16 cellular contexts compared by ENCODE assay signal in genomic region chr20:47535088-47535487, GRCh38. TPM values are rescaled to one million over a fixed set of nuclear protein-coding genes. Genes with fewer than 3 reads are reported as not detected.
DNase-seq lines count a peak whose midpoint lies in the region; ATAC-seq and TF ChIP-seq lines count a peak whose summit lies in the region.
"Had no signal": no experiment of that assay in that cellular context is flagged by ENCODE, and none has a peak within 500 bp of the region (broad histone marks: within the 10 kb centered on the region; RNA-seq: fewer than 3 reads in every experiment).

No MANE protein-coding gene starts in this region.

- DNase-seq in AG04450 (ENCODE audit: low read depth, low spot score) (no peak), OCI-LY7 (ENCODE audit: low spot score) (peak; percentile 60), foreskin keratinocyte (no peak), head of caudate nucleus (no peak), NK-92 (lab: John Stamatoyannopoulos, UW; ENCODE audit: unreplicated experiment) (no peak)
- DNase-seq: effector memory CD4-positive, alpha-beta T cell; heart left ventricle; NCI-H2029 treated with DMSO at 0.1 percent for 48 hours had no signal

- H3K4me2 ChIP-seq in OCI-LY7 (ENCODE audit: low read length): 0 out of 2 replicates have a peak overlapping the region, but pooled peaks have one; percentile 14
- H3K4me2 ChIP-seq: KMS-11 had no signal

- H3K27ac ChIP-seq in AG04450 (ENCODE audit: low read depth, low read length) (peak overlapping the region; percentile 21), OCI-LY7 (ENCODE audit: low read depth, low read length, poor library complexity, severe bottlenecking) (no peak overlapping the region), foreskin keratinocyte (no peak overlapping the region)
- H3K27ac ChIP-seq: C4-2B, heart left ventricle, KMS-11, parathyroid adenoma, RWPE1 had no signal

- no peaks in the 10 kb centered on the region for H3K9me3 ChIP-seq in AG04450 (ENCODE audit: control insufficient read depth, insufficient read depth, low read length)
- no peaks in the 10 kb centered on the region for H3K9me3 ChIP-seq in OCI-LY7 (ENCODE audit: low read length)
- H3K9me3 ChIP-seq: heart left ventricle had no signal

- POLR2A ChIA-PET in AG04450 (lab: Yijun Ruan, JAX) (no interaction called here), OCI-LY7 (lab: Charles Lee) (interaction anchor here (0.7 to 0.8 kb wide), 3 partner anchors 22 to 65 kb away, joined by 3 to 4 read pairs (median 3); no protein-coding TSS in a partner anchor)

- H3K4me1 ChIP-seq in OCI-LY7 (ENCODE audit: insufficient read depth, low read length, poor library complexity, severe bottlenecking) (peaks cover 77% of the 10 kb centered on the region), foreskin keratinocyte (peaks cover 4% of the 10 kb centered on the region)
- H3K4me1 ChIP-seq: parathyroid adenoma had no signal

- intact Hi-C loops in OCI-LY7 (cut with micrococcal nuclease; ENCODE audit: unreplicated experiment): no loop called here
- intact Hi-C loops in head of caudate nucleus (cut with DNase I): no loop called here

- CTCF ChIA-PET in AG04450 (lab: Charles Lee): no interaction called here
- CTCF ChIA-PET in OCI-LY7 (lab: Charles Lee; ENCODE audit: unreplicated experiment): interaction anchor here (0.6 kb wide), 1 partner anchor 10 kb away, joined by 3 read pairs; no protein-coding TSS in a partner anchor

- H2AFZ ChIP-seq in OCI-LY7 (ENCODE audit: low read length): no peak overlapping the region
- H2AFZ ChIP-seq: parathyroid adenoma had no signal

- peaks cover 100% of the 10 kb centered on the region for H3K79me2 ChIP-seq in OCI-LY7 (ENCODE audit: insufficient read depth, low read depth, low read length)

- peak; percentile 22; the same call in 1 of the 2 replicates for TF ChIP-seq CTCF in AG04450 (IDR thresholded peaks at IDR 0.05; ENCODE audit: low read depth, low read length)
- TF ChIP-seq CTCF in GM12874 (IDR thresholded peaks at IDR 0.05; ENCODE audit: insufficient read depth, low read depth, low read length): peak; percentile 36; the same call in 1 of the 2 replicates
- TF ChIP-seq CTCF in OCI-LY7 (conservative IDR thresholded peaks at IDR 0.05; ENCODE audit: low read length): peak; percentile 72
- peak; percentile 20 for TF ChIP-seq CTCF in foreskin keratinocyte (conservative IDR thresholded peaks at IDR 0.05)

- H3K4me3 ChIP-seq in AG04450 (ENCODE audit: low read depth, low read length): no peak overlapping the region
- H3K4me3 ChIP-seq in OCI-LY7 (ENCODE audit: low read depth, low read length, poor library complexity, severe bottlenecking): no peak overlapping the region
- H3K4me3 ChIP-seq: heart left ventricle, lung had no signal

- peaks cover 23% of the 10 kb centered on the region; the same call in 1 of the 2 replicates for H4K20me1 ChIP-seq in OCI-LY7 (ENCODE audit: insufficient read depth, low read length)

- H3K9me2 ChIP-seq in OCI-LY7 (ENCODE audit: insufficient read depth, low read length): no peaks in the 10 kb centered on the region

- H3K27me3 ChIP-seq in AG04450 (ENCODE audit: control insufficient read depth, insufficient read depth, low read length): no peaks in the 10 kb centered on the region
- H3K27me3 ChIP-seq in foreskin keratinocyte: no peaks in the 10 kb centered on the region
- H3K27me3 ChIP-seq: heart left ventricle had no signal

- ATAC-seq in foreskin keratinocyte: no peak
- no peak for ATAC-seq in HG02885 (IDR thresholded peaks at IDR 0.05; ENCODE audit: poor library complexity, unreplicated experiment)
- no peak for ATAC-seq in GM18520 (IDR thresholded peaks at IDR 0.05; ENCODE audit: unreplicated experiment)

- no TSS peak for BruUV-seq in OCI-LY7 (replicated peaks; lab: Mats Ljungman, UMichigan)

- peaks cover 70% of the 10 kb centered on the region for H3K36me3 ChIP-seq in OCI-LY7 (ENCODE audit: insufficient read depth, low read length)

RNA-seq across cellular contexts. Expression of gene NCOA3, which starts 33.4 kb away (rescaled TPM):
- polyA plus RNA-seq in AG04450 (2011; rRNA removed): 22.1 and 25.4 TPM in 2 replicates
- polyA minus RNA-seq in AG04450 (2011; rRNA and poly(A)+ RNA removed): 43.8 and 44.3 TPM in 2 replicates
- 45.4 and 50.5 TPM in 2 replicates for total RNA-seq in OCI-LY7 (2014; rRNA removed; shearing (Covaris generic))
- total RNA-seq in OCI-LY7 (2022): 75.6 and 86.5 TPM in 2 replicates
- total RNA-seq in foreskin keratinocyte: 22.0 and 25.7 TPM in 2 replicates
- polyA plus RNA-seq in foreskin keratinocyte: 3.2 and 3.3 TPM in 2 replicates

Comparison
In these comparisons a context has a peak if more than half of its experiments do, and no peak if none do; other contexts are left out.
1. CTCF ChIP-seq: peak in every context shown above with its lines; median percentile 72 in OCI-LY7; 36 in GM12874; 22 in AG04450; 20 in foreskin keratinocyte.